8 cellular contexts compared by ENCODE assay signal in genomic region chr16:88706288-88706964, GRCh38. TPM values are rescaled to one million over a fixed set of nuclear protein-coding genes. Genes with fewer than 3 reads are reported as not detected.
DNase-seq lines count a peak whose midpoint lies in the region; ATAC-seq and TF ChIP-seq lines count a peak whose summit lies in the region.

TSS of gene CTU2 (plus strand) at chr16:88706503. CDS start at chr16:88706531, 28 bp downstream.
A gene with protein sequence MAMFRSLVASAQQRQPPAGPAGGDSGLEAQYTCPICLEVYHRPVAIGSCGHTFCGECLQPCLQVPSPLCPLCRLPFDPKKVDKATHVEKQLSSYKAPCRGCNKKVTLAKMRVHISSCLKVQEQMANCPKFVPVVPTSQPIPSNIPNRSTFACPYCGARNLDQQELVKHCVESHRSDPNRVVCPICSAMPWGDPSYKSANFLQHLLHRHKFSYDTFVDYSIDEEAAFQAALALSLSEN (minus strand): TSS chr16:88706408. CDS start chr16:88706325, 83 bp downstream.

- ATAC-seq in GM18858 (IDR thresholded peaks at IDR 0.05; ENCODE audit: unreplicated experiment), result peak; percentile 47
- ATAC-seq in HG03103 (IDR thresholded peaks at IDR 0.05; ENCODE audit: low read depth, unreplicated experiment), result peak; percentile 55

- H3K4me1 ChIP-seq in colonic mucosa, result peaks cover 14% of the 10 kb centered on the region

- TF ChIP-seq CTCF in colonic mucosa (IDR thresholded peaks at IDR 0.05), result no peak

- intact Hi-C loops in colonic mucosa (cut with DNase I), result no loop called here

- in situ Hi-C loops in ACHN (cut with HindIII; ENCODE audit: low pct_ligation_motif_present, low pct_unique_long_range_greater_than_20kb, low sequenced_read_pairs), result no loop called here

- peak within 1 kb of the TSS; percentile 87 to 92 for H3K9ac ChIP-seq in colonic mucosa (ENCODE audit: low read depth in 2 of 2, low read length in 2 of 2)

- DNase-seq in ACHN (peak; percentile 91), NCI-H460 (ENCODE audit: extremely low read depth, low read depth) (peak; percentile 73), colonic mucosa (peak; percentile 90)
- peak; percentile 95 for DNase-seq in activated CD4-positive, alpha-beta T cell treated with anti-CD3 and anti-CD28 coated beads for 48 hours
- DNase-seq in stimulated activated CD4-positive, alpha-beta T cell treated with anti-CD3 and anti-CD28 coated beads, Interleukin-1b, Interleukin-23, amount 100 ng/mL, for 24 hours (ENCODE audit: low read depth in 4 of 4, low spot score in 1 of 4), result peak; percentile 85 to 91 (median 88)

- H3K4me3 ChIP-seq in colonic mucosa, result peak within 1 kb of the TSS; percentile 99

- H3K9me3 ChIP-seq in colonic mucosa, result no peaks in the 10 kb centered on the region

- peak within 1 kb of the TSS; percentile 59 for H3K27ac ChIP-seq in colonic mucosa
- H3K27ac ChIP-seq in layer of hippocampus (ENCODE audit: low read depth, low read length), result peak within 1 kb of the TSS; percentile 84

- H3K27me3 ChIP-seq in colonic mucosa, result no peaks in the 10 kb centered on the region
- H3K27me3 ChIP-seq in layer of hippocampus (ENCODE audit: control insufficient read depth, insufficient read depth, low read length), result no peaks in the 10 kb centered on the region

- no peaks in the 10 kb centered on the region for H3K36me3 ChIP-seq in colonic mucosa

RNA-seq across cellular contexts. Expression of gene CTU2, which starts in this region (rescaled TPM):
- total RNA-seq in NCI-H460 (2014; rRNA removed; shearing (Covaris generic)), result 9.8 and 10.4 TPM in 2 replicates
- polyA plus RNA-seq in NCI-H460 (2014; cell fraction: nucleus; rRNA removed), result 24.5 and 27.5 TPM in 2 replicates
- 10 to 100 TPM in 1 of 2 donors, 1 to 10 TPM in 1; 7.8 to 23.1 TPM for total RNA-seq in colonic mucosa

RNA-seq across cellular contexts. Expression of the second gene that starts in this region (rescaled TPM):
- total RNA-seq in NCI-H460 (2014; rRNA removed; shearing (Covaris generic)), result 11.3 and 11.8 TPM in 2 replicates
- polyA plus RNA-seq in NCI-H460 (2014; cell fraction: nucleus; rRNA removed), result 32.4 and 33.2 TPM in 2 replicates
- 1 to 10 TPM; 9.2 to 9.3 TPM for total RNA-seq in colonic mucosa

Comparison
In these comparisons a context has a peak if more than half of its experiments do, and no peak if none do; other contexts are left out.
1. Peak in every context shown above with its lines: DNase-seq, ATAC-seq, H3K4me3 ChIP-seq and H3K27ac ChIP-seq.